ENCODE assay signal across 9 cellular contexts in the genomic region with DNA sequence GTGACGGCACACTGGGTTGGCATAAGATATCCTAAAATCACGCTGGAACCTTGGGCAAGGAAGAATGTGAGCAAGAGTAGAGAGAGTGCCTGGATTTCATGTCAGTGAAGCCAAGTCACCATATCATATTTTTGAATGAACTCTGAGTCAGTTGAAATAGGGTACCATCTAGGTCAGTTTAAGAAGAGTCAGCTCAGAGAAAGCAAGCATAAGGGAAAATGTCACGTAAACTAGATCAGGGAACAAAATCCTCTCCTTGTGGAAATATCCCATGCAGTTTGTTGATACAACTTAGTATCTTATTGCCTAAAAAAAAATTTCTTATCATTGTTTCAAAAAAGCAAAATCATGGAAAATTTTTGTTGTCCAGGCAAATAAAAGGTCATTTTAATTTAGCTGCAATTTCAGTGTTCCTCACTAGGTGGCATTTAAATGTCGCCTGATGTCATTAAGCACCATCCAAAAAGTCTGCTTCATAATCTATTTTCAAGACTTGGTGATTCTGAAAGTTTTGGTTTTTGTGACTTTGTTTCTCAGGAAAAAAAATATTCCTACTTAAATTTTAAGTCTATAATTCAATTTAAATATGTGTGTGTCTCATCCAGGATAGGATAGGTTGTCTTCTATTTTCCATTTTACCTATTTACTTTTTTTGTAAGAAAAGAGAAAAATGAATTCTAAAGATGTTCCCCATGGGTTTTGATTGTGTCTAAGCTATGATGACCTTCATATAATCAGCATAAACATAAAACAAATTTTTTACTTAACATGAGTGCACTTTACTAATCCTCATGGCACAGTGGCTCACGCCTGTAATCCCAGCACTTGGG. TPM values are rescaled to one million over a fixed set of nuclear protein-coding genes. Genes with fewer than 3 reads are reported as not detected.
A peak's percentile ranks its signal among the peaks of the same experiment; 100 is the strongest.
DNase-seq lines count a peak whose midpoint lies in the region; ATAC-seq, FAIRE-seq and TF ChIP-seq lines count a peak whose summit lies in the region.
"Had no signal": no experiment of that assay in that cellular context is flagged by ENCODE, and none has a peak within 500 bp of the region (broad histone marks: within the 10 kb centered on the region; RNA-seq: fewer than 3 reads in every experiment).

No MANE protein-coding gene starts in this region.

- H3K9me3 ChIP-seq in astrocyte (ENCODE audit: insufficient read depth, low read depth, low read length) (no peaks in the 10 kb centered on the region), upper lobe of right lung (no peaks in the 10 kb centered on the region)

- H3K9ac ChIP-seq in astrocyte (ENCODE audit: low read length): no peak overlapping the region

- H3K79me2 ChIP-seq in astrocyte (ENCODE audit: insufficient read depth, low read length): no peaks in the 10 kb centered on the region

- H3K4me3 ChIP-seq in astrocyte (ENCODE audit: insufficient read depth, low read depth, low read length) (no peak overlapping the region), upper lobe of right lung (no peak overlapping the region)

- H3K4me1 Mint-ChIP-seq in astrocyte (ENCODE audit: low read depth, unreplicated experiment): no peaks in the 10 kb centered on the region

- no peak overlapping the region for H3K4me2 ChIP-seq in astrocyte (ENCODE audit: low read length)

- peak; percentile 20 for DNase-seq in NCI-H2227 treated with DMSO at 0.1 percent for 48 hours (lab: John Stamatoyannopoulos, UW)
- DNase-seq in astrocyte (ENCODE audit: low read depth): peak; percentile 22
- peak; percentile 49 for DNase-seq in iris pigment epithelial cell (ENCODE audit: low read depth)
- no peak for DNase-seq in upper lobe of right lung
- no peak for DNase-seq in stimulated activated CD4-positive, alpha-beta T cell treated with anti-CD3 and anti-CD28 coated beads, Interleukin-4, amount 100 ng/mL, for 24 hours

- H3K27ac ChIP-seq in C4-2B: no peak overlapping the region
- H3K27ac ChIP-seq in astrocyte (ENCODE audit: low read depth, low read length): no peak overlapping the region
- no peak overlapping the region for H3K27ac ChIP-seq in upper lobe of right lung

- TF ChIP-seq CTCF in C4-2B (conservative IDR thresholded peaks at IDR 0.05): peak; percentile 81
- TF ChIP-seq CTCF in astrocyte (IDR thresholded peaks at IDR 0.05; ENCODE audit: insufficient read depth, low read depth, low read length): peak; percentile 66
- TF ChIP-seq CTCF in upper lobe of right lung (IDR thresholded peaks at IDR 0.05): peak; percentile 73

- H3K36me3 ChIP-seq in astrocyte (ENCODE audit: insufficient read depth, low read length): no peaks in the 10 kb centered on the region
- H3K36me3 ChIP-seq in upper lobe of right lung: no peaks in the 10 kb centered on the region

- no peaks in the 10 kb centered on the region for H4K20me1 ChIP-seq in astrocyte (ENCODE audit: insufficient read depth, low read length)

- peak; percentile 64 for ATAC-seq in GM19043 (IDR thresholded peaks at IDR 0.05; ENCODE audit: low read depth, unreplicated experiment)
- ATAC-seq in upper lobe of right lung: no peak
- ATAC-seq in GM21528 (IDR thresholded peaks at IDR 0.05; ENCODE audit: low FRiP score, unreplicated experiment): no peak

- H3K4me1 ChIP-seq in astrocyte (ENCODE audit: insufficient read depth, low read length) (no peaks in the 10 kb centered on the region), upper lobe of right lung (no peaks in the 10 kb centered on the region)

- H3K4me3 Mint-ChIP-seq in astrocyte (ENCODE audit: unreplicated experiment): no peak overlapping the region

- peaks cover 9% of the 10 kb centered on the region for H3K9me3 Mint-ChIP-seq in astrocyte (ENCODE audit: unreplicated experiment)

- H3K27ac Mint-ChIP-seq in astrocyte (ENCODE audit: unreplicated experiment): no peak overlapping the region

- H3K27me3 ChIP-seq in astrocyte (ENCODE audit: insufficient read depth, low read length) (no peaks in the 10 kb centered on the region), upper lobe of right lung (no peaks in the 10 kb centered on the region)

- no peaks in the 10 kb centered on the region for H3K27me3 Mint-ChIP-seq in astrocyte (ENCODE audit: low read depth, unreplicated experiment)

- no peak for FAIRE-seq in astrocyte (lab: Jason Lieb, UNC)

- no peak overlapping the region for H2AFZ ChIP-seq in astrocyte (ENCODE audit: low read depth, low read length)

- H3K36me3 Mint-ChIP-seq in astrocyte (ENCODE audit: low read depth, unreplicated experiment): peaks cover 5% of the 10 kb centered on the region

- intact Hi-C loops in upper lobe of right lung (cut with DNase I): no loop called here

RNA-seq across cellular contexts. Expression of gene RSAD2, which starts 19.6 kb away (rescaled TPM):
- 9.5 and 11.8 TPM in 2 replicates for total RNA-seq in astrocyte
- total RNA-seq in upper lobe of right lung: 25.7 TPM

RNA-seq across cellular contexts. Expression of gene RNF144A, which starts 20.1 kb away (rescaled TPM):
- 2.9 and 4.9 TPM in 2 replicates for total RNA-seq in astrocyte
- total RNA-seq in upper lobe of right lung: 16.0 TPM

RNA-seq across cellular contexts. Expression of gene CMPK2, which starts 31.4 kb away (rescaled TPM):
- total RNA-seq in astrocyte (32.5 and 38.6 TPM in 2 replicates), upper lobe of right lung (23.2 TPM)
- total RNA-seq: LHCN-M2 had no signal

Comparison
In these comparisons a context has a peak if more than half of its experiments do, and no peak if none do; other contexts are left out.
1. DNase-seq: peak in NCI-H2227 treated with DMSO at 0.1 percent for 48 hours (single experiment), astrocyte (single experiment) and iris pigment epithelial cell (single experiment); none in upper lobe of right lung (single experiment) and stimulated activated CD4-positive, alpha-beta T cell treated with anti-CD3 and anti-CD28 coated beads, Interleukin-4, amount 100 ng/mL, for 24 hours (single experiment).
2. Peak in every context shown above with its lines, with median percentiles within 50 percentile points of each other: CTCF ChIP-seq.